11 cellular contexts compared by ENCODE assay signal in genomic region chr17:77393867-77394539, GRCh38.
DNase-seq lines count a peak whose midpoint lies in the region; ATAC-seq, FAIRE-seq and TF ChIP-seq lines count a peak whose summit lies in the region.
"Had no signal": no experiment of that assay in that cellular context is flagged by ENCODE, and none has a peak within 500 bp of the region (broad histone marks: within the 10 kb centered on the region; RNA-seq: fewer than 3 reads in every experiment).

No MANE protein-coding gene starts in this region.

- H3K9me2 ChIP-seq in PC-9 (ENCODE audit: insufficient read depth), result no peaks in the 10 kb centered on the region

- H3K27ac ChIP-seq in A549 (peak overlapping the region; percentile 85 to 87), Panc1 (ENCODE audit: low read length) (peak overlapping the region; percentile 82), esophagus (ENCODE audit: low read depth in 2 of 2, low read length in 1 of 2) (peak overlapping the region; percentile 48 to 76), pancreas (peak overlapping the region; percentile 66 to 86 (median 84)), PC-9 (no peak overlapping the region)

- H3K4me2 ChIP-seq in A549 (peak overlapping the region; percentile 71; the same call in 2 of the 3 replicates), PC-9 (no peak overlapping the region)

- FAIRE-seq in A549 (lab: Jason Lieb, UNC), result no peak
- no peak for FAIRE-seq in pancreas (lab: Jason Lieb, UNC)

- no peak overlapping the region for H3K4me3 Mint-ChIP-seq in Caco-2 (ENCODE audit: unreplicated experiment)
- H3K4me3 Mint-ChIP-seq: activated B cell treated with CpG ODN at 0.5 μM for 24 hours, CD14-positive monocyte, natural killer cell had no signal

- H3K27me3 ChIP-seq in Panc1 (ENCODE audit: control insufficient read depth, insufficient read depth, low read length) (no peaks in the 10 kb centered on the region), esophagus (ENCODE audit: control insufficient read depth in 1 of 2, insufficient read depth in 2 of 2, low read length in 2 of 2) (no peaks in the 10 kb centered on the region), pancreas (no peaks in the 10 kb centered on the region), PC-9 (ENCODE audit: insufficient read depth, low read depth) (no peaks in the 10 kb centered on the region), Caco-2 (replicated peaks; ENCODE audit: control insufficient read depth, insufficient read depth, low read length) (no peaks in the 10 kb centered on the region)

- intact Hi-C loops in Panc1 (cut with micrococcal nuclease; ENCODE audit: unreplicated experiment) (loop anchor here (10.0 kb wide), 1 partner anchor 59 kb away; no protein-coding TSS in a partner anchor), pancreas (cut with DNase I) (no loop called here), PC-9 (cut with micrococcal nuclease; ENCODE audit: unreplicated experiment) (loop anchor here (2.0 kb wide), 1 partner anchor 61 kb away; no protein-coding TSS in a partner anchor), Caco-2 (cut with micrococcal nuclease; ENCODE audit: unreplicated experiment) (loop anchor here (5.0 kb wide), 1 partner anchor 62 kb away; no protein-coding TSS in a partner anchor)

- H2AFZ ChIP-seq in PC-9, result no peak overlapping the region

- H3K27me3 Mint-ChIP-seq in Caco-2 (ENCODE audit: insufficient read depth, unreplicated experiment), result no peaks in the 10 kb centered on the region
- H3K27me3 Mint-ChIP-seq: activated B cell treated with CpG ODN at 0.5 μM for 24 hours had no signal

- ATAC-seq in A549 (no peak), Panc1 (no peak), pancreas (peak in 1 of 4 donors; percentile 66), GM18505 (IDR thresholded peaks at IDR 0.05; ENCODE audit: unreplicated experiment) (no peak)
- ATAC-seq: natural killer cell had no signal

- H3K36me3 Mint-ChIP-seq in Caco-2 (ENCODE audit: insufficient read depth, unreplicated experiment), result peaks cover 30% of the 10 kb centered on the region
- H3K36me3 Mint-ChIP-seq: natural killer cell had no signal

- H3K9me3 ChIP-seq in A549, result no peaks in the 10 kb centered on the region
- no peaks in the 10 kb centered on the region for H3K9me3 ChIP-seq in Panc1 (ENCODE audit: control insufficient read depth, insufficient read depth, low read depth, low read length)
- H3K9me3 ChIP-seq in esophagus (ENCODE audit: control insufficient read depth in 2 of 2, insufficient read depth in 1 of 2, low read depth in 1 of 2, low read length in 1 of 2), result no peaks in the 10 kb centered on the region
- no peaks in the 10 kb centered on the region for H3K9me3 ChIP-seq in pancreas
- no peaks in the 10 kb centered on the region for H3K9me3 ChIP-seq in PC-9 (ENCODE audit: insufficient read depth, low read depth)
- no peaks in the 10 kb centered on the region for H3K9me3 ChIP-seq in Caco-2

- CTCF ChIA-PET in A549 (lab: Yijun Ruan, JAX) (interaction anchor here (1.0 to 4.8 kb wide), 3 partner anchors 10 to 64 kb away, joined by 3 to 22 read pairs (median 4); no protein-coding TSS in a partner anchor), Panc1 (lab: Charles Lee) (interaction anchor here (0.6 to 1.2 kb wide), 2 partner anchors 63 to 817 kb away, joined by 3 read pairs; no protein-coding TSS in a partner anchor), PC-9 (lab: Charles Lee) (no interaction called here), Caco-2 (lab: Charles Lee) (no interaction called here)

- H3K4me1 ChIP-seq in A549, result peaks cover 57% of the 10 kb centered on the region
- H3K4me1 ChIP-seq in Panc1 (ENCODE audit: control insufficient read depth, insufficient read depth, low read length), result peaks cover 72% of the 10 kb centered on the region
- H3K4me1 ChIP-seq in esophagus (ENCODE audit: control insufficient read depth in 2 of 2, insufficient read depth in 2 of 2, low read length in 1 of 2), result peaks cover 13 to 21% of the 10 kb centered on the region in 2 donors
- H3K4me1 ChIP-seq in pancreas, result peaks cover 33 to 52% (median 43%) of the 10 kb centered on the region in 3 donors
- no peaks in the 10 kb centered on the region for H3K4me1 ChIP-seq in PC-9 (replicated peaks; ENCODE audit: insufficient read depth)
- peaks cover 54% of the 10 kb centered on the region for H3K4me1 ChIP-seq in Caco-2

- TF ChIP-seq EP300 in A549 (IDR thresholded peaks at IDR 0.05), result no peak

- no peaks in the 10 kb centered on the region for H3K9me3 Mint-ChIP-seq in Caco-2 (ENCODE audit: unreplicated experiment)
- H3K9me3 Mint-ChIP-seq: activated B cell treated with CpG ODN at 0.5 μM for 24 hours, CD14-positive monocyte, natural killer cell had no signal

- BruUV-seq in Panc1 (replicated peaks; lab: Mats Ljungman, UMichigan) (no TSS peak), PC-9 (replicated peaks; lab: Mats Ljungman, UMichigan) (no TSS peak), Caco-2 (replicated peaks; lab: Mats Ljungman, UMichigan) (no TSS peak)

- peaks cover 53% of the 10 kb centered on the region for H4K20me1 ChIP-seq in PC-9 (ENCODE audit: insufficient read depth)

- peaks cover 35% of the 10 kb centered on the region for H3K4me1 Mint-ChIP-seq in Caco-2 (ENCODE audit: low read depth, unreplicated experiment)

- H3F3A ChIP-seq in PC-9 (ENCODE audit: insufficient read depth, low read depth), result no peaks in the 10 kb centered on the region

- 84% methylated on average over 10 of the region's 10 CpGs for WGBS in A549 (ENCODE audit: missing lambda C conversion rate)
- WGBS in esophagus, 2 donors, result 69 to 83% methylated on average over 10 of the region's 10 CpGs
- WGBS in pancreas, 2 donors, result 59 to 63% methylated on average over 10 of the region's 10 CpGs

- H3K36me3 ChIP-seq in Panc1 (ENCODE audit: control insufficient read depth, insufficient read depth, low read length) (no peaks in the 10 kb centered on the region), esophagus (ENCODE audit: control insufficient read depth in 2 of 2, insufficient read depth in 2 of 2, low read length in 1 of 2) (no peaks in the 10 kb centered on the region), pancreas (no peaks in the 10 kb centered on the region), PC-9 (ENCODE audit: low read depth) (no peaks in the 10 kb centered on the region), Caco-2 (ENCODE audit: control insufficient read depth, insufficient read depth, low read length) (no peaks in the 10 kb centered on the region)

- no peak for TF ChIP-seq CTCF in A549 (IDR thresholded peaks at IDR 0.05)
- TF ChIP-seq CTCF in Panc1 (IDR thresholded peaks at IDR 0.05), result no peak
- TF ChIP-seq CTCF in pancreas (IDR thresholded peaks at IDR 0.05), result no peak
- no peak for TF ChIP-seq CTCF in PC-9 (conservative IDR thresholded peaks at IDR 0.05)
- no peak for TF ChIP-seq CTCF in Caco-2 (IDR thresholded peaks at IDR 0.05; ENCODE audit: insufficient read depth in 1 of 2, low read depth in 1 of 2, low read length in 1 of 2, severe bottlenecking in 1 of 2, unreplicated experiment in 1 of 2)

- POLR2A ChIA-PET in A549 (lab: Yijun Ruan, JAX), result no interaction called here
- POLR2A ChIA-PET in Panc1 (lab: Charles Lee), result interaction anchor here (0.6 kb wide), 1 partner anchor 9 kb away, joined by 3 read pairs; no protein-coding TSS in a partner anchor
- POLR2A ChIA-PET in PC-9 (lab: Charles Lee; ENCODE audit: unreplicated experiment), result no interaction called here
- POLR2A ChIA-PET in Caco-2 (lab: Charles Lee), result no interaction called here

- no peak for DNase-seq in A549 (ENCODE audit: low read depth in 1 of 2, low spot score in 1 of 2)
- DNase-seq in Panc1 (ENCODE audit: low read depth, low spot score), result no peak
- DNase-seq in pancreas, result peak in 2 of 6 donors; percentile 49 to 80
- DNase-seq in PC-9, result no peak
- no peak for DNase-seq in dedifferentiated amniotic fluid mesenchymal stem cell (ENCODE audit: extremely low spot score)
- no peak for DNase-seq in Caco-2
- DNase-seq: activated B cell treated with CpG ODN at 0.5 μM for 24 hours, natural killer cell had no signal

- in situ Hi-C loops in Panc1 (cut with HindIII; ENCODE audit: low pct_unique_long_range_greater_than_20kb, low sequenced_read_pairs), result no loop called here

- TF ChIP-seq RAD21 in A549 (conservative IDR thresholded peaks at IDR 0.05 in 1 of 2, IDR thresholded peaks at IDR 0.05 in 1 of 2), result no peak

- TF ChIP-seq POLR2A in A549 (IDR thresholded peaks at IDR 0.05; ENCODE audit: low read length) (no peak), GM18505 (IDR thresholded peaks at IDR 0.05; ENCODE audit: borderline replicate concordance, extremely low read depth, insufficient read depth, insufficient read length) (no peak)

- H3K79me2 ChIP-seq in PC-9 (ENCODE audit: low read depth), result peaks cover 26% of the 10 kb centered on the region

- no peak overlapping the region for H3K4me3 ChIP-seq in A549
- no peak overlapping the region for H3K4me3 ChIP-seq in Panc1 (ENCODE audit: low read depth in 2 of 2, low read length in 2 of 2)
- H3K4me3 ChIP-seq in esophagus (ENCODE audit: low read depth in 1 of 2, low read length in 2 of 2), result no peak overlapping the region
- H3K4me3 ChIP-seq in pancreas, result no peak overlapping the region
- no peak overlapping the region for H3K4me3 ChIP-seq in PC-9
- no peak overlapping the region for H3K4me3 ChIP-seq in Caco-2 (ENCODE audit: low read depth, low read length)

- no peak overlapping the region for H3K27ac Mint-ChIP-seq in Caco-2 (ENCODE audit: unreplicated experiment)
- H3K27ac Mint-ChIP-seq: activated B cell treated with CpG ODN at 0.5 μM for 24 hours, natural killer cell had no signal

TF ChIP-seq in A549, 52 proteins besides CTCF, POLR2A, EP300 and RAD21 (continues in another document):
- no peak for TF ChIP-seq ESRRA (IDR thresholded peaks at IDR 0.05; ENCODE audit: borderline replicate concordance, low read length)
- no peak for TF ChIP-seq CHD4 (IDR thresholded peaks at IDR 0.05; ENCODE audit: borderline replicate concordance)
- TF ChIP-seq CBX2 (IDR thresholded peaks at IDR 0.05; ENCODE audit: borderline replicate concordance, low read depth), result no peak
- TF ChIP-seq POLR2AphosphoS2 (conservative IDR thresholded peaks at IDR 0.05; ENCODE audit: low read length), result no peak
- TF ChIP-seq, protein P1, sequence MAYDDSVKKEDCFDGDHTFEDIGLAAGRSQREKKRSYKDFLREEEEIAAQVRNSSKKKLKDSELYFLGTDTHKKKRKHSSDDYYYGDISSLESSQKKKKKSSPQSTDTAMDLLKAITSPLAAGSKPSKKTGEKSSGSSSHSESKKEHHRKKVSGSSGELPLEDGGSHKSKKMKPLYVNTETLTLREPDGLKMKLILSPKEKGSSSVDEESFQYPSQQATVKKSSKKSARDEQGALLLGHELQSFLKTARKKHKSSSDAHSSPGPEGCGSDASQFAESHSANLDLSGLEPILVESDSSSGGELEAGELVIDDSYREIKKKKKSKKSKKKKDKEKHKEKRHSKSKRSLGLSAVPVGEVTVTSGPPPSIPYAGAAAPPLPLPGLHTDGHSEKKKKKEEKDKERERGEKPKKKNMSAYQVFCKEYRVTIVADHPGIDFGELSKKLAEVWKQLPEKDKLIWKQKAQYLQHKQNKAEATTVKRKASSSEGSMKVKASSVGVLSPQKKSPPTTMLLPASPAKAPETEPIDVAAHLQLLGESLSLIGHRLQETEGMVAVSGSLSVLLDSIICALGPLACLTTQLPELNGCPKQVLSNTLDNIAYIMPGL (CRISPR knock-in tag; IDR thresholded peaks at IDR 0.05; ENCODE audit: borderline replicate concordance), result no peak
- TF ChIP-seq KDM5A (IDR thresholded peaks at IDR 0.05), result no peak

Comparison
In these comparisons a context has a peak if more than half of its experiments do, and no peak if none do; other contexts are left out.
1. CTCF ChIA-PET loops: an anchor here in A549 (1.0 to 4.8 kb wide) and Panc1 (0.6 to 1.2 kb wide); none called in PC-9 and Caco-2.
2. intact Hi-C loops: an anchor here in Panc1 (10.0 kb wide), PC-9 (2.0 kb wide) and Caco-2 (5.0 kb wide); none called in pancreas.